Comparison of ENCODE assay signal across 2 cellular contexts in the genomic region with DNA sequence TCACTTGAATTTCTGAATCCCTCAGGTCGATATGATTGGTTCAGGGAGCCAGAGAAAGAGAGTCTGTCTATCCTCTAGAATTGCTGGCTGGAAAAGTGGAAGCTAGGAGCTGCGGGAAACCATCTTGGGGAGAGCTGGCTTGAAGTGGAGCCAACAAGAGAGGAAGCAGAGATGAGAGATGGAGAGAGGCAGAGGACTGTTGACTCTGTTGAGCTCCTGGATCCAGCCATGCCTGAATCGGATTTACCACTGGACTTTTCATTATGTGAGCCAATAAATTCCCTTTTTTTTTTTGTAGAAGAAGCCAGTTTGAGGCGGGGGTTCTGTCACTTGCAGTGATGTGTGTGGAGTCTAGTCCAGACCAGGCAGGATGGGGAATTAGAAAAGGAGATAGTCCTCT.
TF ChIP-seq lines count a peak whose summit lies in the region.

No MANE protein-coding gene starts in this region.

TF ChIP-seq in HepG2, 621 proteins besides CTCF, POLR2A, EP300 and RAD21:
- peak; percentile 99 for TF ChIP-seq ZNF329 (CRISPR knock-in tag; IDR thresholded peaks at IDR 0.05; ENCODE audit: low read depth)
- TF ChIP-seq ZNF138 (CRISPR knock-in tag; IDR thresholded peaks at IDR 0.05; ENCODE audit: low read depth), result no peak
- 0 out of 2 replicates have a peak, but pooled peaks have one; percentile 36 for TF ChIP-seq ZNF605 (CRISPR knock-in tag; IDR thresholded peaks at IDR 0.05)

TF ChIP-seq in K562, 482 proteins besides CTCF, POLR2A, EP300 and RAD21:
- TF ChIP-seq BRF1 (IDR thresholded peaks at IDR 0.05; ENCODE audit: borderline replicate concordance, extremely low read depth, insufficient read length) (no peak), ZNF699 (CRISPR knock-in tag; IDR thresholded peaks at IDR 0.05; ENCODE audit: insufficient replicate concordance) (no peak), RCOR1 (IDR thresholded peaks at IDR 0.05; ENCODE audit: borderline replicate concordance in 1 of 2, low read depth in 2 of 2, low read length in 2 of 2) (no peak), ZBTB1 (CRISPR knock-in tag; IDR thresholded peaks at IDR 0.05; ENCODE audit: borderline replicate concordance, low read depth) (no peak), ARID1B (IDR thresholded peaks at IDR 0.05) (no peak), MEF2D (tag; conservative IDR thresholded peaks at IDR 0.05; ENCODE audit: low read depth) (no peak), EGR1 (conservative IDR thresholded peaks at IDR 0.05) (no peak), SRSF3 (IDR thresholded peaks at IDR 0.05; ENCODE audit: insufficient read depth, low read length) (no peak)
- TF ChIP-seq, protein P1, sequence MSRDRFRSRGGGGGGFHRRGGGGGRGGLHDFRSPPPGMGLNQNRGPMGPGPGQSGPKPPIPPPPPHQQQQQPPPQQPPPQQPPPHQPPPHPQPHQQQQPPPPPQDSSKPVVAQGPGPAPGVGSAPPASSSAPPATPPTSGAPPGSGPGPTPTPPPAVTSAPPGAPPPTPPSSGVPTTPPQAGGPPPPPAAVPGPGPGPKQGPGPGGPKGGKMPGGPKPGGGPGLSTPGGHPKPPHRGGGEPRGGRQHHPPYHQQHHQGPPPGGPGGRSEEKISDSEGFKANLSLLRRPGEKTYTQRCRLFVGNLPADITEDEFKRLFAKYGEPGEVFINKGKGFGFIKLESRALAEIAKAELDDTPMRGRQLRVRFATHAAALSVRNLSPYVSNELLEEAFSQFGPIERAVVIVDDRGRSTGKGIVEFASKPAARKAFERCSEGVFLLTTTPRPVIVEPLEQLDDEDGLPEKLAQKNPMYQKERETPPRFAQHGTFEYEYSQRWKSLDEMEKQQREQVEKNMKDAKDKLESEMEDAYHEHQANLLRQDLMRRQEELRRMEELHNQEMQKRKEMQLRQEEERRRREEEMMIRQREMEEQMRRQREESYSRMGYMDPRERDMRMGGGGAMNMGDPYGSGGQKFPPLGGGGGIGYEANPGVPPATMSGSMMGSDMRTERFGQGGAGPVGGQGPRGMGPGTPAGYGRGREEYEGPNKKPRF (IDR thresholded peaks at IDR 0.05; ENCODE audit: low read depth, low read length), result no peak
- TF ChIP-seq, protein P2, sequence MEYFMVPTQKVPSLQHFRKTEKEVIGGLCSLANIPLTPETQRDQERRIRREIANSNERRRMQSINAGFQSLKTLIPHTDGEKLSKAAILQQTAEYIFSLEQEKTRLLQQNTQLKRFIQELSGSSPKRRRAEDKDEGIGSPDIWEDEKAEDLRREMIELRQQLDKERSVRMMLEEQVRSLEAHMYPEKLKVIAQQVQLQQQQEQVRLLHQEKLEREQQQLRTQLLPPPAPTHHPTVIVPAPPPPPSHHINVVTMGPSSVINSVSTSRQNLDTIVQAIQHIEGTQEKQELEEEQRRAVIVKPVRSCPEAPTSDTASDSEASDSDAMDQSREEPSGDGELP (CRISPR knock-in tag; IDR thresholded peaks at IDR 0.05; ENCODE audit: borderline replicate concordance), result no peak
